10 cellular contexts compared by ENCODE assay signal in the genomic region with DNA sequence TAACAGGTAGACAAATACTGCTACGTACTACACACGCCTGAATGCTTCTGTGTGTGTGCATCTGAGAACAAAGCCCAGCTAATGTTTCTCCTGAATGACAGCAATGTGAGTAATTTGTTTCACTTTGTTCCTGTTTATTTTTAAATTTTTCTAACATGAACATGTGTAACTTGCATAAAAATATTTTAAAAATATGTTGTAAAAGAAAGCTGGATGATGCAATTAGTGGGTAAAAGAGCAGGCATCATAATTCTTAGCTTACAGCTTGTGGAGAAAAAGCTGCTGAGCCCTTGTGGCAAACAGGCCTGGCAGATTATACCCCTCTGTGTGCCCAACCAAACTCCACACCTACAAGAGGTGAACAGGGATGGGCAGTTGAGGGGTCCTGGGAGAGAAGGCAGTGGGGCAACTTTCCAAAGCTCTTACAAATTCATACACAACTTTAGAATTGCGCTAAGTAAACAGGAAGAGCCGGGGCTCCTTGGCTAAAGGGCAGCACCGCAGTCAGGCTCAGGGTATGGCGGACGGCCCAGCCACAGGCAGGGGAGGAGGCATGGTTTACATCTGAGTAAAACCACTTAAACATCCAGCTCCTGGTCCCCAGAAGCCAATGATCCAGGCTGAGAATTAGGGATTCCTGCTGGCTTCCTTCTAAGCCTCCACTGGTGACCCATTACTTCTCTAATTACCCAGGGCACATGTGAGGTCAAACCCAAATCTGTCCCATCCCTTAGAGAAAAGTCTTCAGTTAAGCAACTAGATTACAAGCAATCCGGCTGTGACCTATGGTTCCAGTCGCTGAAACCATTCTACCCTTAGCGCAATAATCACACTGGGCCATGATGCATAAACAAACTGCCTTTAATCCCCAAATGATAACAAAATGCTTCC. TPM values are rescaled to one million over a fixed set of nuclear protein-coding genes. Genes with fewer than 3 reads are reported as not detected.
A peak's percentile ranks its signal among the peaks of the same experiment; 100 is the strongest.
DNase-seq lines count a peak whose midpoint lies in the region; ATAC-seq and TF ChIP-seq lines count a peak whose summit lies in the region.
"Had no signal": no experiment of that assay in that cellular context is flagged by ENCODE, and none has a peak within 500 bp of the region (broad histone marks: within the 10 kb centered on the region; RNA-seq: fewer than 3 reads in every experiment).

No MANE protein-coding gene starts in this region.

- TF ChIP-seq POLR2A in esophagus squamous epithelium (IDR thresholded peaks at IDR 0.05): no peak

- peaks cover 37% of the 10 kb centered on the region for H3F3A ChIP-seq in PC-9 (ENCODE audit: insufficient read depth, low read depth)

- H3K27me3 ChIP-seq in ACC112 (ENCODE audit: insufficient read depth, low read length) (no peaks in the 10 kb centered on the region), PC-9 (ENCODE audit: insufficient read depth, low read depth) (peaks cover 12% of the 10 kb centered on the region; the same call in 1 of the 2 replicates), esophagus squamous epithelium (no peaks in the 10 kb centered on the region)

- H3K4me1 ChIP-seq in ACC112 (ENCODE audit: control insufficient read depth, insufficient read depth, low read length, unreplicated experiment): peaks cover 55% of the 10 kb centered on the region
- peaks cover 43% of the 10 kb centered on the region for H3K4me1 ChIP-seq in PC-9 (replicated peaks; ENCODE audit: insufficient read depth)
- H3K4me1 ChIP-seq in esophagus squamous epithelium: peaks cover 3 to 39% (median 23%) of the 10 kb centered on the region in 3 donors

- no peaks in the 10 kb centered on the region for H4K20me1 ChIP-seq in PC-9 (ENCODE audit: insufficient read depth)

- H3K9me2 ChIP-seq in PC-9 (ENCODE audit: insufficient read depth): no peaks in the 10 kb centered on the region

- peak overlapping the region; percentile 96 for H3K27ac ChIP-seq in ACC112 (ENCODE audit: low read depth, low read length)
- H3K27ac ChIP-seq in PC-9: peak overlapping the region; percentile 97
- peak overlapping the region; percentile 39 to 88 (median 69) for H3K27ac ChIP-seq in esophagus squamous epithelium

- ATAC-seq in stimulated activated naive CD8-positive, alpha-beta T cell treated with anti-CD3 and anti-CD28 coated beads, Interleukin-15, Interleukin-2, amounts not matched to agents 100 U/mL and 50 U/mL, for 24 hours: no peak

- TF ChIP-seq CTCF in PC-9 (conservative IDR thresholded peaks at IDR 0.05) (no peak), esophagus squamous epithelium (IDR thresholded peaks at IDR 0.05) (no peak)

- no TSS peak for BruUV-seq in PC-9 (replicated peaks; lab: Mats Ljungman, UMichigan)

- CTCF ChIA-PET in PC-9 (lab: Charles Lee): no interaction called here

- H3K79me2 ChIP-seq in ACC112 (ENCODE audit: control insufficient read depth, insufficient read depth, low read length, unreplicated experiment) (peaks cover 66% of the 10 kb centered on the region), PC-9 (ENCODE audit: low read depth) (peaks cover 69% of the 10 kb centered on the region)

- H3K36me3 ChIP-seq in ACC112 (ENCODE audit: insufficient read depth, low read length) (0 out of 2 replicates have a peak, but pooled peaks cover under 1% of the 10 kb centered on the region), PC-9 (ENCODE audit: low read depth) (no peaks in the 10 kb centered on the region), esophagus squamous epithelium (no peaks in the 10 kb centered on the region)

- no peak overlapping the region for H2AFZ ChIP-seq in ACC112 (ENCODE audit: low read length, unreplicated experiment)
- H2AFZ ChIP-seq in PC-9: peak overlapping the region; percentile 53; the same call in 1 of the 2 replicates

- DNase-seq in PC-9 (peak; percentile 12 to 89), esophagus squamous epithelium (lab: John Stamatoyannopoulos, UW) (no peak), mucosa of gallbladder (ENCODE audit: low spot score) (peak; percentile 35), cerebellar nuclear complex (lab: John Stamatoyannopoulos, UW) (no peak), NCI-H2029 (lab: John Stamatoyannopoulos, UW) (no peak)
- DNase-seq in stimulated activated naive CD8-positive, alpha-beta T cell treated with anti-CD3 and anti-CD28 coated beads, Interleukin-15, Interleukin-2, amounts not matched to agents 100 U/mL and 50 U/mL, for 24 hours: no peak
- DNase-seq in stimulated activated CD4-positive, alpha-beta T cell treated with anti-CD3 and anti-CD28 coated beads, Interleukin-4, amount 100 ng/mL, for 1 hour: no peak
- DNase-seq: Calu3 had no signal

- intact Hi-C loops in PC-9 (cut with micrococcal nuclease; ENCODE audit: unreplicated experiment): loop anchor here (1.0 kb wide), 1 partner anchor 9 kb away; no protein-coding TSS in a partner anchor
- intact Hi-C loops in esophagus squamous epithelium (cut with DNase I): no loop called here

- 46 to 64% methylated on average over 8 to 10 of the region's 10 CpGs for WGBS in esophagus squamous epithelium, 2 donors

- H3K4me3 ChIP-seq in ACC112 (ENCODE audit: low read depth, low read length): peak overlapping the region; percentile 47
- H3K4me3 ChIP-seq in PC-9: peak overlapping the region; percentile 26; the same call in 1 of the 2 replicates
- H3K4me3 ChIP-seq in esophagus squamous epithelium: peak overlapping the region in 1 of 4 donors; percentile 23

- POLR2A ChIA-PET in PC-9 (lab: Charles Lee; ENCODE audit: unreplicated experiment): interaction anchor here (0.6 kb wide), 1 partner anchor 1828 kb away, joined by 5 read pairs; the partner anchor contains the start of gene RNASEH1

- no peaks in the 10 kb centered on the region for H3K9me3 ChIP-seq in PC-9 (ENCODE audit: insufficient read depth, low read depth)
- peaks cover 0 to 1% (median under 1%) of the 10 kb centered on the region in 3 donors for H3K9me3 ChIP-seq in esophagus squamous epithelium

- peak overlapping the region; percentile 69 for H3K4me2 ChIP-seq in PC-9

RNA-seq across cellular contexts. Expression of gene PXDN, which starts 14.0 kb away (rescaled TPM):
- total RNA-seq in PC-9 (2021) (91.1 and 92.2 TPM in 2 replicates), esophagus squamous epithelium (10 to 100 TPM in 1 of 4 donors, 1 to 10 TPM in 2, under 1 TPM in 1; 0.72 to 10.9 (median 5.9) TPM), mucosa of gallbladder (31.1 TPM)
- total RNA-seq: Calu3, OCI-LY7 had no signal

Comparison
In these comparisons a context has a peak if more than half of its experiments do, and no peak if none do; other contexts are left out.
1. DNase-seq: peak in PC-9 (2 of 2) and mucosa of gallbladder (single experiment); none in esophagus squamous epithelium (single experiment), cerebellar nuclear complex (0 of 2), NCI-H2029 (single experiment), stimulated activated naive CD8-positive, alpha-beta T cell treated with anti-CD3 and anti-CD28 coated beads, Interleukin-15, Interleukin-2, amounts not matched to agents 100 U/mL and 50 U/mL, for 24 hours (single experiment) and stimulated activated CD4-positive, alpha-beta T cell treated with anti-CD3 and anti-CD28 coated beads, Interleukin-4, amount 100 ng/mL, for 1 hour (single experiment).
2. Peak in every context shown above with its lines, with median percentiles within 50 percentile points of each other: H3K27ac ChIP-seq.